Comparison of ENCODE assay signal across 10 cellular contexts in the genomic region with DNA sequence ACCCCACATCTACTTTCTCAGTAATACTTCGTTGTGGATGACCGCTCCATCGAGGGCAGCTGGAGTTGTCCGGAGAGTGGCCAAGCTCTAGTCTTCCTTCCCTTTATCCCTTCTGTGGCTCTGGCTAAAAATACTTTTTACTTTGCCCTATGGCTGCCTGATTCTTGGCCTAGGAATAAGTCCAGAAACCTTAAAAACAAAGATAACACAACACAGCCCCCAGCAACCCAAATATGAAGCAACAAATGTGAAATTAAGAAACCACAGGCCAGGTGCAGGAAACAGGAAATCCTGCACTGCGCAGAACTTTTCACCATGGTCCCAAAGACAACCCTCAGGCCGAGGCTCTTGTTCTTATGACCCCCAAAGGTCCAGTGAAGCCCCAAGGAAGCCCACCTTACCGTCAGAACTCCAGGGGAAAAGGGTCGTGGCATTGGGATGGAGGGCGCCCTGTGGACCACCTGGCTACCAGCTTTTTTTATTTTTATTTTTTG. TPM values are rescaled to one million over a fixed set of nuclear protein-coding genes. Genes with fewer than 3 reads are reported as not detected.
DNase-seq lines count a peak whose midpoint lies in the region; ATAC-seq and TF ChIP-seq lines count a peak whose summit lies in the region.
"Had no signal": no experiment of that assay in that cellular context is flagged by ENCODE, and none has a peak within 500 bp of the region (broad histone marks: within the 10 kb centered on the region; RNA-seq: fewer than 3 reads in every experiment).

No MANE protein-coding gene starts in this region.

- H3K27me3 ChIP-seq in GM06990 (replicated peaks; ENCODE audit: control insufficient read depth, insufficient read depth, low read length) (no peaks in the 10 kb centered on the region), heart left ventricle (no peaks in the 10 kb centered on the region)
- H3K27me3 ChIP-seq: adrenal gland had no signal

- H3K4me3 ChIP-seq in GM06990 (replicated peaks; ENCODE audit: low read depth, low read length): no peak overlapping the region
- H3K4me3 ChIP-seq in heart left ventricle: no peak overlapping the region
- H3K4me3 ChIP-seq: adrenal gland had no signal

- ATAC-seq in HG02623 (IDR thresholded peaks at IDR 0.05; ENCODE audit: unreplicated experiment): peak; percentile 41
- ATAC-seq in heart left ventricle: peak in 1 of 4 donors; percentile 30

- WGBS in heart left ventricle, 4 donors: 59 to 64% (median 60%) methylated on average over 9 of the region's 9 CpGs

- H3K4me1 ChIP-seq in heart left ventricle: peaks cover 0 to 83% (median 41%) of the 10 kb centered on the region in 12 donors

- H3K9me3 ChIP-seq in heart left ventricle: no peaks in the 10 kb centered on the region
- H3K9me3 ChIP-seq: adrenal gland had no signal

- H3K36me3 ChIP-seq in GM06990 (ENCODE audit: control insufficient read depth, insufficient read depth, low read length): no peaks in the 10 kb centered on the region; the same call in 1 of the 2 replicates
- peaks cover 0 to 52% (median 43%) of the 10 kb centered on the region in 9 donors for H3K36me3 ChIP-seq in heart left ventricle

- no peak for TF ChIP-seq POLR2A in heart left ventricle (IDR thresholded peaks at IDR 0.05)

- DNase-seq in GM06990 (ENCODE audit: extremely low read depth, insufficient read length) (peak; percentile 72), SIG-M5 (lab: John Stamatoyannopoulos, UW) (peak; percentile 8), heart left ventricle (no peak), NCI-H2171 (lab: John Stamatoyannopoulos, UW) (no peak), NCI-H2196 (lab: John Stamatoyannopoulos, UW; ENCODE audit: unreplicated experiment) (no peak), HT-29 (ENCODE audit: low spot score) (no peak)
- DNase-seq in stimulated activated CD8-positive, alpha-beta memory T cell treated with anti-CD3 and anti-CD28 coated beads, Interleukin-4, amount 100 ng/mL, for 48 hours: no peak

- H3K27ac ChIP-seq in heart left ventricle: peak overlapping the region in 11 of 12 donors; percentile 21 to 100 (median 46)

- intact Hi-C loops in heart left ventricle (cut with DNase I): no loop called here

- TF ChIP-seq CTCF in GM06990 (IDR thresholded peaks at IDR 0.05; ENCODE audit: insufficient read depth, low read length, poor library complexity, severe bottlenecking): no peak
- TF ChIP-seq CTCF in heart left ventricle (IDR thresholded peaks at IDR 0.05): no peak

RNA-seq across cellular contexts. Expression of a gene that starts 26.0 kb away (rescaled TPM):
- total RNA-seq in heart left ventricle: 10 to 100 TPM; 13.9 to 29.4 (median 17.4) TPM
- 10 to 100 TPM in 1 of 2 donors, 1 to 10 TPM in 1; 9.4 to 10.5 TPM for polyA plus RNA-seq in heart left ventricle
- total RNA-seq in HT-29 (2014; rRNA removed; shearing (Covaris generic)): 7.7 and 8.9 TPM in 2 replicates

RNA-seq across cellular contexts. Expression of a gene that starts 28.5 kb away (rescaled TPM):
- 10 to 100 TPM in 2 of 9 donors, 1 to 10 TPM in 7; 4.1 to 28.9 (median 6.4) TPM for total RNA-seq in heart left ventricle
- polyA plus RNA-seq in heart left ventricle: 10 to 100 TPM in 1 of 2 donors, 1 to 10 TPM in 1; 4.9 to 18.8 TPM
- 97.0 and 120 TPM in 2 replicates for total RNA-seq in HT-29 (2014; rRNA removed; shearing (Covaris generic))

RNA-seq across cellular contexts. Expression of a gene that starts 42.3 kb away (rescaled TPM):
- 1 to 10 TPM in 5 of 9 donors, under 1 TPM in 3, not detected in 1; 0.49 to 2.4 (median 1.1) TPM for total RNA-seq in heart left ventricle
- polyA plus RNA-seq in heart left ventricle: under 1 TPM in 1 of 2 donors, not detected in 1; 0.40 TPM
- 5.8 and 13.9 TPM in 2 replicates for total RNA-seq in HT-29 (2014; rRNA removed; shearing (Covaris generic))

RNA-seq across cellular contexts. Expression of a gene that starts 55.4 kb away (rescaled TPM):
- under 1 TPM in 1 of 9 donors, not detected in 8; 0.52 TPM for total RNA-seq in heart left ventricle
- polyA plus RNA-seq in heart left ventricle: not detected
- total RNA-seq in HT-29 (2014; rRNA removed; shearing (Covaris generic)): not detected in 2 replicates
- total RNA-seq: adrenal gland, renal cortical epithelial cell had no signal

Comparison
In these comparisons a context has a peak if more than half of its experiments do, and no peak if none do; other contexts are left out.
1. DNase-seq: peak in GM06990 (single experiment) and SIG-M5 (single experiment); none in heart left ventricle (0 of 5), NCI-H2171 (single experiment), stimulated activated CD8-positive, alpha-beta memory T cell treated with anti-CD3 and anti-CD28 coated beads, Interleukin-4, amount 100 ng/mL, for 48 hours (single experiment), NCI-H2196 (single experiment) and HT-29 (single experiment).